8 cellular contexts compared by ENCODE assay signal in the genomic region with DNA sequence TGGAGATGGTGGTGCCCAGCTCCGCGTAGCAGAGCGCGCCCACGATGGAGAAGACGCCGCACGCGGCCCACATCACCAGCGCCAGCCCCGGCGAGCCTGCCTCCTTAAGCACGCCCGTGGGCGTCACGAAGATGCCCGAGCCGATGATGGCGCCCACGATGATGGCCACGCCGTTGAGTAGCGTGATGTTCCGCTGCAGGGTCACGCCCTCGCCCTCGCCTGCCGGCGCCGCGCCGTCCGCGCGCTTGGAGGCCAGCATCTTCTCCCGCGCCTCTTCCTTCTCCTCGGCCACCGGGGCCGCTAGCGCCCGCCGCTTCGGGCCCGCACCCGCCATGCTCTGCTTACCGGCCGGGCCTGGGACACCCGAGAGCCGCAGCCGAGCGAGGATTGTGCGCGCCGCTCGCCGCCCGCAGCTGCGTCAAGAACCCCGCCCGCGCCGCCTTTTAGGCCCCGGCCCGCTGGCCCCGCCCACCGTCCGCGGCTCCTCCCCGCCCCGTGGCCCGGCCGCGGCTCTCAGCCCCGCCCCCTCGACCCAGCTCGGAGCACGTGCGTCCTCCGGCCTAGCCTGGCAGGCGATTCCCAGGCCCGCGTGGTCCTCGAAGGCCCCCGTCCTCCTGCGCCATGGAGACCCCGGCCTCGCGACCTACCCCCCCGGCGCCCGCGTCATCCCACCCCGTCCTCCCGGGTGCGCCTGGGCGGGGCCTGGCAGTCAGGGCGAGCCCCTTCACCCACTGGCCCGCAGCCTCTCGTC. TPM values are rescaled to one million over a fixed set of nuclear protein-coding genes. Genes with fewer than 3 reads are reported as not detected.
A peak's percentile ranks its signal among the peaks of the same experiment; 100 is the strongest.
DNase-seq lines count a peak whose midpoint lies in the region; ATAC-seq and TF ChIP-seq lines count a peak whose summit lies in the region.
"Not testable (repeated sequence)": the region's sequence is repeated elsewhere in the genome, so short reads cannot be mapped to it uniquely, and the experiment has no call there.

No MANE protein-coding gene starts in this region.

- DNase-seq in GM13976 (ENCODE audit: low spot score) (peak; percentile 87), NCI-H345 treated with DMSO at 0.1 percent for 48 hours (lab: John Stamatoyannopoulos, UW; ENCODE audit: unreplicated experiment) (peak; percentile 57), brain microvascular endothelial cell (peak; percentile 70)
- not testable (repeated sequence) for DNase-seq in retinal pigment epithelial cell (ENCODE audit: low read depth)

- not testable (repeated sequence) for H3K36me3 ChIP-seq in brain microvascular endothelial cell (replicated peaks); urinary bladder (ENCODE audit: insufficient read depth)

- peak; percentile 30 for ATAC-seq in HG03139 (IDR thresholded peaks at IDR 0.05; ENCODE audit: unreplicated experiment)

- in situ Hi-C loops in GM13976 (cut with MboI; ENCODE audit: low sequenced_read_pairs, unreplicated experiment); brain microvascular endothelial cell (cut with HindIII; ENCODE audit: low pct_ligation_motif_present, low sequenced_read_pairs): not testable (repeated sequence)

- not testable (repeated sequence) for H3K27me3 ChIP-seq in brain microvascular endothelial cell (replicated peaks)

- 3% methylated on average over 98 of the region's 100 CpGs for WGBS in urinary bladder

- peak overlapping the region; percentile 86 for H3K27ac ChIP-seq in brain microvascular endothelial cell
- not testable (repeated sequence) for H3K27ac ChIP-seq in urinary bladder (ENCODE audit: low read depth)

- TF ChIP-seq CTCF in GM13976 (IDR thresholded peaks at IDR 0.05; ENCODE audit: borderline replicate concordance, control extremely low read depth, extremely low read depth, insufficient read depth, missing control alignments); WI38 (IDR thresholded peaks at IDR 0.05; ENCODE audit: low read depth, low read length); brain microvascular endothelial cell (IDR thresholded peaks at IDR 0.05; ENCODE audit: low read depth, low read length, missing control alignments); retinal pigment epithelial cell (conservative IDR thresholded peaks at IDR 0.05; ENCODE audit: low read depth, low read length): not testable (repeated sequence)

- H3K4me3 ChIP-seq in WI38 (ENCODE audit: low read depth, low read length) (peak overlapping the region; percentile 68), brain microvascular endothelial cell (ENCODE audit: low read depth, low read length) (peak overlapping the region; percentile 77), iPS-11a (ENCODE audit: low read depth, low read length) (peak overlapping the region; percentile 87), retinal pigment epithelial cell (ENCODE audit: low read length) (peak overlapping the region; percentile 72), urinary bladder (ENCODE audit: low read depth, low read length) (peak overlapping the region; percentile 54)

- not testable (repeated sequence) for H3K4me1 ChIP-seq in urinary bladder (ENCODE audit: insufficient read depth)

RNA-seq across cellular contexts. Expression of a gene that starts 49.6 kb away (rescaled TPM):
- 0.85 TPM for total RNA-seq in urinary bladder
- polyA plus RNA-seq in urinary bladder: 1.4 TPM
